Comparison of ENCODE assay signal across 21 cellular contexts in the genomic region with DNA sequence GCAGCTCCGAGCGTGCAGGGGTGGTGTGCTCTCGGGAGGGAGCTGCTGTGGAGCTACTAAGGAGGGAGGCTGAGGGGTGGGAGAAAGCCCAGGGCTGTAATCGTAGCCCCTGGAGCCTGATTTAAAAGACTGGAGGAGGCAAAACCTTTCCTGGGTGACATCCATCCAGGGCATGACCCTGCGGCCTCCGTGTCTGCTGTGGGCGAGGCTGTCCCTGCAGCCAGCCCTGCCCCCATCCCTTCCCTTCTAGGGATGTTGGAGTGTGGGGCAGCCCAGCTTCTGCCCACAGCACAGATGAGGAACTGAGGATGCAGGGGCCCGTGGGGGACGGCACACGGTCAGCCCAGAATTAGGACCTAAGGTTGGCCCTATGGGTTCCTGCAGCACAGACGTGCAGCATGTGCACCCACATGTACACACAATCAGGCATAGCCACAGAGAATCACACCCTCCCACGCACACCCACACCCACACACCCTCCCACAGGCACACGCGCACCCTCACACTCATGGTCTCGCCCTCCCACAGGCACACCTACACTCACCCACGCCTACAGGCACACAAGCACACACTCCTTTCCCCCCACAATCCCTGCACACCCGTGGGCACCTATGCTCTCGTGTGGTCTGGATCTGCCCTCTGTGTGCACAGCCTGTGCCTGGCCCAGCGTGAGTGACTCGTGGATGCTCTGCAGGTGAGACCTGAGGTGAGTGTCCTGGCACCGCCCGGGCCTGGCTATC.
DNase-seq lines count a peak whose midpoint lies in the region; ATAC-seq, FAIRE-seq and TF ChIP-seq lines count a peak whose summit lies in the region.
"Had no signal": no experiment of that assay in that cellular context is flagged by ENCODE, and none has a peak within 500 bp of the region (broad histone marks: within the 10 kb centered on the region; RNA-seq: fewer than 3 reads in every experiment).

No MANE protein-coding gene starts in this region.

- H3K27ac ChIP-seq in BLaER1 treated with 17β-estradiol and CSF1 and Interleukin-3, amounts not matched to agents 10 nM and 100 nM = peak overlapping the region in 10 of 11 experiments; percentile 26 to 80 (median 64); a peak in 19 of 22 replicates
- H3K27ac ChIP-seq in HEK293 (ENCODE audit: extremely low read depth, low read depth, low read length) (no peak overlapping the region), H1 (ENCODE audit: low read depth, low read length) (no peak overlapping the region)
- H3K27ac ChIP-seq: KMS-11, PC-9, vagina had no signal

- H3K79me1 ChIP-seq in H1 (ENCODE audit: low read depth, low read length) = no peaks in the 10 kb centered on the region; the same call in 1 of the 2 replicates

- H2BK5ac ChIP-seq in H1 (ENCODE audit: low read depth, low read length) = peak overlapping the region; percentile 81

- POLR2A ChIA-PET in HEK293 (lab: Yijun Ruan, JAX) (no interaction called here), H1 (lab: Charles Lee; ENCODE audit: partially characterized antibody) (interaction anchor here (0.6 to 1.4 kb wide), 4 partner anchors 8 to 39 kb away, joined by 3 to 4 read pairs (median 3); no protein-coding TSS in a partner anchor)

- no peaks in the 10 kb centered on the region for H3K27me3 ChIP-seq in BLaER1 treated with 17β-estradiol and CSF1 and Interleukin-3, amounts not matched to agents 10 nM and 100 nM
- peaks cover 0 to 2% (median 0%) of the 10 kb centered on the region in 4 experiments; a peak in 1 of 7 replicates for H3K27me3 ChIP-seq in H1 (replicated peaks in 1 of 4; ENCODE audit: control insufficient read depth in 3 of 4, extremely low read depth in 1 of 4, insufficient read depth in 3 of 4, low read length in 3 of 4)
- H3K27me3 ChIP-seq: vagina had no signal

- no peak for TF ChIP-seq POLR2A in H1 (IDR thresholded peaks at IDR 0.05; ENCODE audit: control extremely low read depth in 1 of 2, low read depth in 2 of 2, low read length in 2 of 2)

- H3K23ac ChIP-seq in H1 (ENCODE audit: insufficient read length) = no peak overlapping the region

- H3K9me3 Mint-ChIP-seq in neural crest cell = no peaks in the 10 kb centered on the region
- H3K9me3 Mint-ChIP-seq: activated naive CD4-positive, alpha-beta T cell treated with anti-CD3 and anti-CD28 coated beads, Interleukin-2, amount 10 ng/mL, durations not matched to agents 7 days and 5 days had no signal

- H3K23me2 ChIP-seq in H1 (ENCODE audit: low read depth, low read length) = peaks cover 6% of the 10 kb centered on the region; the same call in 1 of the 2 replicates

- no peak overlapping the region for H3K56ac ChIP-seq in H1 (replicated peaks; ENCODE audit: insufficient read length, low read depth, low read length)

- no peaks in the 10 kb centered on the region for H3K27me3 Mint-ChIP-seq in neural crest cell (ENCODE audit: low read depth)
- H3K27me3 Mint-ChIP-seq: activated CD4-positive, alpha-beta T cell treated with anti-CD3 and anti-CD28 coated beads for 36 hours had no signal

- TF ChIP-seq EP300 in H1 (IDR thresholded peaks at IDR 0.05; ENCODE audit: borderline replicate concordance in 1 of 2, low read depth in 2 of 2, low read length in 2 of 2) = no peak

- peak overlapping the region; percentile 88; the same call in 1 of the 2 replicates for H2BK15ac ChIP-seq in H1 (ENCODE audit: low read length)

- no peak for FAIRE-seq in H1 (lab: Jason Lieb, UNC)
- FAIRE-seq: astrocyte, H54, kidney had no signal

- peak overlapping the region; percentile 75 for H4K8ac ChIP-seq in H1 (ENCODE audit: extremely low read depth, insufficient read depth, low read length)

- WGBS in H1 (ENCODE audit: extremely low coverage in 1 of 2, insufficient coverage in 1 of 2, insufficient read length in 1 of 2, insufficient replicate concordance in 2 of 2, low coverage in 1 of 2, low lambda C conversion rate in 2 of 2, missing lambda C conversion rate in 1 of 2), 2 experiments = 84% methylated on average over 21 of the region's 22 CpGs; no CpG with 5 or more reads in 1 of the 2 experiments

- H3K9me3 ChIP-seq in BLaER1 treated with 17β-estradiol and CSF1 and Interleukin-3, amounts not matched to agents 10 nM and 100 nM (replicated peaks in 1 of 11) = no peaks in the 10 kb centered on the region
- H3K9me3 ChIP-seq in HEK293 (ENCODE audit: control insufficient read depth, insufficient read depth, low read depth, low read length) = no peaks in the 10 kb centered on the region
- no peaks in the 10 kb centered on the region for H3K9me3 ChIP-seq in H1 (ENCODE audit: insufficient read depth in 2 of 2, low read depth in 1 of 2, low read length in 1 of 2)
- H3K9me3 ChIP-seq: vagina had no signal

- H3K79me2 ChIP-seq in H1 (ENCODE audit: control insufficient read depth in 1 of 2, insufficient read depth in 2 of 2, low read length in 2 of 2) = no peaks in the 10 kb centered on the region

- peak overlapping the region; percentile 43 for H3K27ac Mint-ChIP-seq in neural crest cell (ENCODE audit: unreplicated experiment)
- H3K27ac Mint-ChIP-seq: activated CD4-positive, alpha-beta T cell treated with anti-CD3 and anti-CD28 coated beads for 36 hours; activated naive CD4-positive, alpha-beta T cell treated with anti-CD3 and anti-CD28 coated beads, Interleukin-2, amount 10 ng/mL, durations not matched to agents 7 days and 5 days had no signal

- no peaks in the 10 kb centered on the region for H3K36me3 Mint-ChIP-seq in neural crest cell (ENCODE audit: low read depth)
- H3K36me3 Mint-ChIP-seq: activated naive CD4-positive, alpha-beta T cell treated with anti-CD3 and anti-CD28 coated beads, Interleukin-2, amount 10 ng/mL, durations not matched to agents 7 days and 5 days had no signal

- H4K5ac ChIP-seq in H1 (ENCODE audit: insufficient read length, low read depth, low read length) = no peak overlapping the region

- H4K20me1 ChIP-seq in BLaER1 treated with 17β-estradiol and CSF1 and Interleukin-3, amounts not matched to agents 10 nM and 100 nM = no peaks in the 10 kb centered on the region
- peaks cover 0 to 4% of the 10 kb centered on the region in 2 experiments for H4K20me1 ChIP-seq in H1 (replicated peaks in 1 of 2; ENCODE audit: control insufficient read depth in 1 of 2, insufficient read depth in 2 of 2, low read length in 2 of 2)

- no peak overlapping the region for H3K4ac ChIP-seq in H1 (replicated peaks; ENCODE audit: insufficient read length, low read depth, low read length)

- peak overlapping the region; percentile 99; the same call in 1 of the 2 replicates for H2BK12ac ChIP-seq in H1 (ENCODE audit: low read depth, low read length)

- H3K4me2 ChIP-seq in BLaER1 treated with 17β-estradiol and CSF1 and Interleukin-3, amounts not matched to agents 10 nM and 100 nM = peak overlapping the region; percentile 91 to 100 (median 98)
- peak overlapping the region in 1 of 2 experiments; percentile 27; a peak in 1 of 4 replicates for H3K4me2 ChIP-seq in H1 (ENCODE audit: insufficient read depth in 1 of 2, low read depth in 2 of 2, low read length in 2 of 2)
- H3K4me2 ChIP-seq: KMS-11, PC-9 had no signal

- no peak for DNase-seq in H1 (ENCODE audit: low read depth in 1 of 2, low spot score in 2 of 2)
- DNase-seq in neural crest cell (ENCODE audit: low read depth, low spot score) = no peak
- no peak for DNase-seq in stimulated activated CD4-positive, alpha-beta T cell treated with anti-CD3 and anti-CD28 coated beads, Interleukin-4, amount 100 ng/mL, for 1 hour
- no peak for DNase-seq in NCI-H1694 (lab: John Stamatoyannopoulos, UW)
- DNase-seq in NCI-H2171 (lab: John Stamatoyannopoulos, UW) = no peak
- DNase-seq: activated CD4-positive, alpha-beta T cell treated with anti-CD3 and anti-CD28 coated beads for 36 hours; activated CD8-positive, alpha-beta memory T cell treated with anti-CD3 and anti-CD28 coated beads, Interleukin-2, amount 50 U/mL, for 4 hours; activated naive CD4-positive, alpha-beta T cell treated with anti-CD3 and anti-CD28 coated beads, Interleukin-2, amount 10 ng/mL, durations not matched to agents 7 days and 5 days; hippocampal formation; NCI-H1105; NCI-H2227 treated with DMSO at 0.1 percent for 48 hours; stimulated activated CD4-positive, alpha-beta T cell treated with anti-CD3 and anti-CD28 coated beads, Interleukin-2, amount 100 ng/mL, for 24 hours had no signal

- H2AFZ ChIP-seq in H1 (ENCODE audit: low read length) = no peak overlapping the region
- H2AFZ ChIP-seq: PC-9 had no signal

- peaks cover 18% of the 10 kb centered on the region for H3K4me1 Mint-ChIP-seq in neural crest cell
- H3K4me1 Mint-ChIP-seq: activated CD4-positive, alpha-beta T cell treated with anti-CD3 and anti-CD28 coated beads for 36 hours; activated naive CD4-positive, alpha-beta T cell treated with anti-CD3 and anti-CD28 coated beads, Interleukin-2, amount 10 ng/mL, durations not matched to agents 7 days and 5 days had no signal

- H3K4me3 ChIP-seq in BLaER1 treated with 17β-estradiol and CSF1 and Interleukin-3, amounts not matched to agents 10 nM and 100 nM = peak overlapping the region; percentile 29 to 68 (median 61)
- H3K4me3 ChIP-seq in HEK293 (ENCODE audit: low read depth, low read length) = no peak overlapping the region
- no peak overlapping the region for H3K4me3 ChIP-seq in H1 (ENCODE audit: extremely low read depth in 1 of 4, insufficient read depth in 2 of 4, low read depth in 3 of 4, low read length in 4 of 4)
- H3K4me3 ChIP-seq: PC-9, vagina had no signal

- H3K14ac ChIP-seq in H1 (ENCODE audit: insufficient read length) = no peak overlapping the region

- H3K18ac ChIP-seq in H1 (ENCODE audit: extremely low read depth, low read length) = peak overlapping the region; percentile 83

- peak overlapping the region; percentile 63 for H2BK120ac ChIP-seq in H1 (replicated peaks; ENCODE audit: low read depth, low read length)

- no peak overlapping the region for H3K4me3 Mint-ChIP-seq in neural crest cell
- H3K4me3 Mint-ChIP-seq: activated CD4-positive, alpha-beta T cell treated with anti-CD3 and anti-CD28 coated beads for 36 hours; activated naive CD4-positive, alpha-beta T cell treated with anti-CD3 and anti-CD28 coated beads, Interleukin-2, amount 10 ng/mL, durations not matched to agents 7 days and 5 days had no signal

- no peak for TF ChIP-seq RAD21 in H1 (IDR thresholded peaks at IDR 0.05 in 1 of 2, conservative IDR thresholded peaks at IDR 0.05 in 1 of 2; ENCODE audit: low read depth in 2 of 2, low read length in 2 of 2)

- H3K4me1 ChIP-seq in BLaER1 treated with 17β-estradiol and CSF1 and Interleukin-3, amounts not matched to agents 10 nM and 100 nM = peaks cover 79 to 85% (median 81%) of the 10 kb centered on the region in 10 experiments
- H3K4me1 ChIP-seq in HEK293 (ENCODE audit: control insufficient read depth, insufficient read depth, low read length) = no peaks in the 10 kb centered on the region
- peaks cover 0 to 17% (median 10%) of the 10 kb centered on the region in 4 experiments; a peak in 6 of 7 replicates for H3K4me1 ChIP-seq in H1 (replicated peaks in 1 of 4; ENCODE audit: control insufficient read depth in 3 of 4, insufficient read depth in 4 of 4, low read length in 3 of 4)

- H2AK5ac ChIP-seq in H1 (ENCODE audit: low read depth, low read length) = 0 out of 2 replicates have a peak overlapping the region, but pooled peaks have one; percentile 56

- CTCF ChIA-PET in HEK293 (lab: Yijun Ruan, JAX) (no interaction called here), H1 (lab: Charles Lee; ENCODE audit: partially characterized antibody) (interaction anchor here (0.6 to 2.4 kb wide), 11 partner anchors 14 to 184 kb away, joined by 3 to 7 read pairs (median 4); no protein-coding TSS in a partner anchor)

- no peak for TF ChIP-seq CTCF in HEK293 (tag by site-specific recombination; IDR thresholded peaks at IDR 0.05)
- no peak for TF ChIP-seq CTCF in H1 (IDR thresholded peaks at IDR 0.05; ENCODE audit: control extremely low read depth in 1 of 3, insufficient read depth in 1 of 3, low read depth in 1 of 3, low read length in 3 of 3)
- no peak for TF ChIP-seq CTCF in neural crest cell (conservative IDR thresholded peaks at IDR 0.05)

- no peak overlapping the region for H2BK20ac ChIP-seq in H1 (ENCODE audit: low read length)

- peak overlapping the region; percentile 33 to 79 (median 65); a peak in 20 of 22 replicates for H3K9ac ChIP-seq in BLaER1 treated with 17β-estradiol and CSF1 and Interleukin-3, amounts not matched to agents 10 nM and 100 nM
- H3K9ac ChIP-seq in H1 (replicated peaks in 1 of 4; ENCODE audit: extremely low read depth in 1 of 4, low read depth in 3 of 4, low read length in 3 of 4) = no peak overlapping the region
- H3K9ac ChIP-seq: KMS-11 had no signal

- peak overlapping the region; percentile 96 for H4K91ac ChIP-seq in H1 (replicated peaks; ENCODE audit: insufficient read length, low read length)

- ATAC-seq in GM19324 (IDR thresholded peaks at IDR 0.05; ENCODE audit: low FRiP score, unreplicated experiment) = no peak
- ATAC-seq: activated CD4-positive, alpha-beta T cell treated with anti-CD3 and anti-CD28 coated beads for 36 hours had no signal

- H3K36me3 ChIP-seq in BLaER1 treated with 17β-estradiol and CSF1 and Interleukin-3, amounts not matched to agents 10 nM and 100 nM = no peaks in the 10 kb centered on the region
- H3K36me3 ChIP-seq in HEK293 (ENCODE audit: control insufficient read depth in 2 of 2, insufficient read depth in 1 of 2, low read length in 2 of 2) (no peaks in the 10 kb centered on the region), H1 (ENCODE audit: control insufficient read depth in 2 of 4, insufficient read depth in 4 of 4, low read length in 3 of 4) (no peaks in the 10 kb centered on the region)
- H3K36me3 ChIP-seq: vagina had no signal

Comparison
In these comparisons a context has a peak if more than half of its experiments do, and no peak if none do; other contexts are left out.
1. H3K27ac ChIP-seq: peak in BLaER1 treated with 17β-estradiol and CSF1 and Interleukin-3, amounts not matched to agents 10 nM and 100 nM (10 of 11); none in HEK293 (single experiment) and H1 (single experiment).
2. H3K4me3 ChIP-seq: peak in BLaER1 treated with 17β-estradiol and CSF1 and Interleukin-3, amounts not matched to agents 10 nM and 100 nM (10 of 10); none in HEK293 (single experiment) and H1 (0 of 4).
3. H3K9ac ChIP-seq: peak in BLaER1 treated with 17β-estradiol and CSF1 and Interleukin-3, amounts not matched to agents 10 nM and 100 nM (11 of 11); none in H1 (0 of 4).